Comparison of ENCODE assay signal across 28 cellular contexts in the genomic region with DNA sequence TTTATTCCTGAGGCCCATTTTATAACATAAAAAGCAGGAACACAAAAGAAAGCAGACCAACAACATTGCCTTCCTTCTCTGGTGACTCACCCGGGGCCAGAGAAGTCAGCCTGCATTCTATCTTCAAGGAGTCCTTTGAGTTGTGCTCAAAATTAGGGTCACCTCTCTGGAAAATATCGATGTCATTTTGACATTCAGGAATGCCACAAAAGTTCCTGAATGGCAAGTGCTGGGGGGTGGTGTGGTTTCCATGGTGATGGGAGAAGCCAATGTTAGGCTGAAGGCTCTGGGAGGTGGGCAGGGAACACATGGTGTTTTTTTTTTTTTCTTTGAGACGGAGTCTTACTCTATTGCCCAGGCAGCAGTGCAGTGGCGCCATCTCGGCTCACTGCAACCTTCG.
"Had no signal": no experiment of that assay in that cellular context is flagged by ENCODE, and none has a peak within 500 bp of the region (broad histone marks: within the 10 kb centered on the region; RNA-seq: fewer than 3 reads in every experiment).

No MANE protein-coding gene starts in this region.

- H3K27ac ChIP-seq: left lung, lower lobe of right lung, neural progenitor cell, neutrophil, right atrium auricular region, right lobe of liver, tibial nerve, upper lobe of left lung, vagina had no signal

- H3K27ac Mint-ChIP-seq: naive thymus-derived CD8-positive, alpha-beta T cell; nephron; neural progenitor cell; progenitor cell of endocrine pancreas; stimulated activated memory B cell treated with anti-CD40 and anti-IgM and Interleukin-4, amounts not matched to agents 10 μg/mL and 1 μg/mL and 100 μg/mL, for 72 hours; stimulated activated naive CD8-positive, alpha-beta T cell treated with anti-CD3 and anti-CD28 coated beads, Interleukin-15, amount 100 ng/mL, for 72 hours had no signal

- H3K36me3 Mint-ChIP-seq: naive thymus-derived CD8-positive, alpha-beta T cell; neural progenitor cell; stimulated activated memory B cell treated with anti-CD40 and anti-IgM and Interleukin-4, amounts not matched to agents 10 μg/mL and 1 μg/mL and 100 μg/mL, for 72 hours had no signal

- ATAC-seq: left colon; left lung; lower lobe of right lung; mucosa of descending colon; naive thymus-derived CD8-positive, alpha-beta T cell; right lobe of liver; stimulated activated memory B cell treated with anti-CD40 and anti-IgM and Interleukin-4, amounts not matched to agents 10 μg/mL and 1 μg/mL and 100 μg/mL, for 72 hours; stimulated activated naive CD8-positive, alpha-beta T cell treated with anti-CD3 and anti-CD28 coated beads, Interleukin-15, amount 100 ng/mL, for 72 hours had no signal

- H3K4me3 Mint-ChIP-seq: naive thymus-derived CD8-positive, alpha-beta T cell; nephron; neural progenitor cell; stimulated activated memory B cell treated with anti-CD40 and anti-IgM and Interleukin-4, amounts not matched to agents 10 μg/mL and 1 μg/mL and 100 μg/mL, for 72 hours; stimulated activated naive CD8-positive, alpha-beta T cell treated with anti-CD3 and anti-CD28 coated beads, Interleukin-15, amount 100 ng/mL, for 72 hours had no signal

- H3K4me2 ChIP-seq: neural progenitor cell, smooth muscle cell had no signal

- H3K27me3 Mint-ChIP-seq: progenitor cell of endocrine pancreas had no signal

- H3K9me3 Mint-ChIP-seq: nephron; stimulated activated naive CD8-positive, alpha-beta T cell treated with anti-CD3 and anti-CD28 coated beads, Interleukin-15, amount 100 ng/mL, for 72 hours had no signal

- H3K4me1 Mint-ChIP-seq: naive thymus-derived CD8-positive, alpha-beta T cell; nephron; stimulated activated memory B cell treated with anti-CD40 and anti-IgM and Interleukin-4, amounts not matched to agents 10 μg/mL and 1 μg/mL and 100 μg/mL, for 72 hours; stimulated activated naive CD8-positive, alpha-beta T cell treated with anti-CD3 and anti-CD28 coated beads, Interleukin-15, amount 100 ng/mL, for 72 hours had no signal

- H3K9me3 ChIP-seq: left lung, lower lobe of right lung, mucosa of descending colon, neutrophil, right atrium auricular region, right lobe of liver, upper lobe of left lung, vagina had no signal

- H3K4me3 ChIP-seq: left lung, lower lobe of right lung, mucosa of descending colon, neural progenitor cell, right atrium auricular region, right lobe of liver, smooth muscle cell, tibial nerve, upper lobe of left lung, vagina had no signal

- H3K36me3 ChIP-seq: left lung, lower lobe of right lung, neural progenitor cell, neutrophil, right atrium auricular region, right lobe of liver, tibial nerve, upper lobe of left lung, vagina had no signal

- H3K4me1 ChIP-seq: left lung, lower lobe of right lung, neural progenitor cell, right atrium auricular region, right lobe of liver, tibial nerve, upper lobe of left lung, vagina had no signal

- DNase-seq: hippocampal formation; kidney; left colon; left lung; lower lobe of right lung; mammary epithelial cell; midbrain; mucosa of descending colon; naive thymus-derived CD8-positive, alpha-beta T cell; occipital lobe; right lobe of liver; stimulated activated CD4-positive, alpha-beta T cell treated with anti-CD3 and anti-CD28 coated beads, Interleukin-1b, Interleukin-23, amount 100 ng/mL, for 48 hours; stimulated activated CD4-positive, alpha-beta T cell treated with anti-CD3 and anti-CD28 coated beads, Interleukin-2, amount 100 ng/mL, for 48 hours; stimulated activated CD4-positive, alpha-beta T cell treated with anti-CD3 and anti-CD28 coated beads, Interleukin-4, amount 100 ng/mL, for 4 hours; stimulated activated CD8-positive, alpha-beta memory T cell treated with anti-CD3 and anti-CD28 coated beads, Interleukin-4, amount 100 ng/mL, for 48 hours; stimulated activated naive CD4-positive, alpha-beta T cell treated with Interleukin-2 at 50 U/mL for 16 hours; stimulated activated naive CD8-positive, alpha-beta T cell treated with anti-CD3 and anti-CD28 coated beads, Interleukin-15, amount 100 ng/mL, for 72 hours; substantia nigra; upper lobe of left lung had no signal

- H3K9ac ChIP-seq: neural progenitor cell had no signal

- H3K27me3 ChIP-seq: neural progenitor cell, right atrium auricular region, right lobe of liver, tibial nerve, upper lobe of left lung, vagina had no signal
